In genomic region chr4:159248383-159249178, GRCh38 we compare ENCODE assay signal across 8 cellular contexts.
DNase-seq lines count a peak whose midpoint lies in the region; ATAC-seq and TF ChIP-seq lines count a peak whose summit lies in the region.
"Had no signal": no experiment of that assay in that cellular context is flagged by ENCODE, and none has a peak within 500 bp of the region (broad histone marks: within the 10 kb centered on the region; RNA-seq: fewer than 3 reads in every experiment).

No MANE protein-coding gene starts in this region.

- H3K27ac ChIP-seq in left ventricle myocardium inferior (replicated peaks) (peak overlapping the region; percentile 85), suprapubic skin (no peak overlapping the region)

- peak; percentile 89 for ATAC-seq in SK-N-SH treated with all-trans-retinoic acid at 6 μM for 48 hours
- ATAC-seq in HG03108 (IDR thresholded peaks at IDR 0.05; ENCODE audit: unreplicated experiment), result no peak

- DNase-seq in HFFc6, result peak; percentile 41
- DNase-seq in left ventricle myocardium inferior, result no peak
- DNase-seq in suprapubic skin (ENCODE audit: low spot score in 2 of 2), result no peak
- DNase-seq in activated naive CD8-positive, alpha-beta T cell treated with anti-CD3 and anti-CD28 coated beads for 36 hours, result no peak
- DNase-seq in T-helper 1 cell, result no peak

- 64% methylated on average over 7 of the region's 7 CpGs for WGBS in suprapubic skin

- TF ChIP-seq POLR2A in suprapubic skin (IDR thresholded peaks at IDR 0.05), result no peak

- H3K27me3 ChIP-seq in left ventricle myocardium inferior (ENCODE audit: low read depth), result no peaks in the 10 kb centered on the region
- no peaks in the 10 kb centered on the region for H3K27me3 ChIP-seq in suprapubic skin

- H3K27ac Mint-ChIP-seq in HFFc6, result no peak overlapping the region; the same call in 1 of the 2 replicates
- H3K27ac Mint-ChIP-seq in activated naive CD8-positive, alpha-beta T cell treated with anti-CD3 and anti-CD28 coated beads for 36 hours, result no peak overlapping the region
- H3K27ac Mint-ChIP-seq: stimulated activated naive CD8-positive, alpha-beta T cell treated with anti-CD3 and anti-CD28 coated beads, Interleukin-15, Interleukin-2, amounts not matched to agents 100 ng/mL and 50 ng/mL, for 24 hours had no signal

- peaks cover 21% of the 10 kb centered on the region for H3K4me1 Mint-ChIP-seq in HFFc6 (ENCODE audit: low read depth)
- peaks cover 5% of the 10 kb centered on the region for H3K4me1 Mint-ChIP-seq in activated naive CD8-positive, alpha-beta T cell treated with anti-CD3 and anti-CD28 coated beads for 36 hours

- H3K9me3 Mint-ChIP-seq in HFFc6, result peaks cover 8% of the 10 kb centered on the region
- H3K9me3 Mint-ChIP-seq in activated naive CD8-positive, alpha-beta T cell treated with anti-CD3 and anti-CD28 coated beads for 36 hours, result peaks cover 2% of the 10 kb centered on the region
- H3K9me3 Mint-ChIP-seq: stimulated activated naive CD8-positive, alpha-beta T cell treated with anti-CD3 and anti-CD28 coated beads, Interleukin-15, Interleukin-2, amounts not matched to agents 100 ng/mL and 50 ng/mL, for 24 hours had no signal

- H3K36me3 Mint-ChIP-seq in HFFc6 (ENCODE audit: low read depth), result peaks cover 15% of the 10 kb centered on the region
- H3K36me3 Mint-ChIP-seq in activated naive CD8-positive, alpha-beta T cell treated with anti-CD3 and anti-CD28 coated beads for 36 hours, result peaks cover 20% of the 10 kb centered on the region

- H3K9me3 ChIP-seq in left ventricle myocardium inferior (replicated peaks) (peaks cover 11% of the 10 kb centered on the region), suprapubic skin (no peaks in the 10 kb centered on the region)

- H3K36me3 ChIP-seq in left ventricle myocardium inferior, result peaks cover 27% of the 10 kb centered on the region
- peaks cover 8% of the 10 kb centered on the region for H3K36me3 ChIP-seq in suprapubic skin

- H3K27me3 Mint-ChIP-seq in HFFc6 (ENCODE audit: insufficient read depth), result no peaks in the 10 kb centered on the region
- H3K27me3 Mint-ChIP-seq in activated naive CD8-positive, alpha-beta T cell treated with anti-CD3 and anti-CD28 coated beads for 36 hours, result no peaks in the 10 kb centered on the region
- H3K27me3 Mint-ChIP-seq: stimulated activated naive CD8-positive, alpha-beta T cell treated with anti-CD3 and anti-CD28 coated beads, Interleukin-15, Interleukin-2, amounts not matched to agents 100 ng/mL and 50 ng/mL, for 24 hours had no signal

- H3K4me1 ChIP-seq in left ventricle myocardium inferior (peaks cover 64% of the 10 kb centered on the region), suprapubic skin (peaks cover 9% of the 10 kb centered on the region)

- H3K4me3 ChIP-seq in left ventricle myocardium inferior, result peak overlapping the region; percentile 59
- H3K4me3 ChIP-seq in suprapubic skin, result peak overlapping the region; percentile 23

- no peak for TF ChIP-seq EP300 in suprapubic skin (IDR thresholded peaks at IDR 0.05)

- no peak overlapping the region for H3K4me3 Mint-ChIP-seq in HFFc6
- no peak overlapping the region for H3K4me3 Mint-ChIP-seq in activated naive CD8-positive, alpha-beta T cell treated with anti-CD3 and anti-CD28 coated beads for 36 hours
- H3K4me3 Mint-ChIP-seq: stimulated activated naive CD8-positive, alpha-beta T cell treated with anti-CD3 and anti-CD28 coated beads, Interleukin-15, Interleukin-2, amounts not matched to agents 100 ng/mL and 50 ng/mL, for 24 hours had no signal

- intact Hi-C loops in left ventricle myocardium inferior (cut with micrococcal nuclease), result no loop called here

- TF ChIP-seq CTCF in HFFc6 (IDR thresholded peaks at IDR 0.05), result no peak
- TF ChIP-seq CTCF in left ventricle myocardium inferior (IDR thresholded peaks at IDR 0.05; ENCODE audit: borderline replicate concordance), result no peak
- no peak for TF ChIP-seq CTCF in suprapubic skin (IDR thresholded peaks at IDR 0.05)

TF ChIP-seq in SK-N-SH treated with all-trans-retinoic acid at 6 μM for 48 hours, 23 proteins besides CTCF, POLR2A, EP300 and RAD21:
- TF ChIP-seq ZNF70 (CRISPR knock-in tag; IDR thresholded peaks at IDR 0.05) (no peak), CSDC2 (CRISPR knock-in tag; IDR thresholded peaks at IDR 0.05) (no peak), ISL1 (CRISPR knock-in tag; IDR thresholded peaks at IDR 0.05) (peak; percentile 52)
